8 cellular contexts compared by ENCODE assay signal in the genomic region with DNA sequence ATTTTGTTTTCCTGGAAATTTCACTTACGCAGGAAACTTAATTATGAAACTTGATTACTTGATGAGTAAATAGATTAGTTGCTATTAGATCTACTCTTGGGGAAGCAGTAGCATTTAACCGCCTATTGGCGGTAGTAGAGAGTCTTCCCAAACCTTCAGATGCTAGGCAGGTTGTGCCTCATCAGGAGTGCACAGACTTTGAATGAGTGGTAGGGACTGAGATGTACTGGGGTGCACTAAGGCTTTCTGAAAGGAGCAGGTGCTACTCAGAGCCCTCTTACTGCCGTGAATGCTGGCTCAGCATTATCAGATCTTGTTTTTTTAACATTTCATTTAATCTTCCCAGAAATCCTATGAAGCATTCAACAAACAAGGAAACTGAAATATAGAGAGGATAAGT. TPM values are rescaled to one million over a fixed set of nuclear protein-coding genes. Genes with fewer than 3 reads are reported as not detected.
DNase-seq lines count a peak whose midpoint lies in the region; ATAC-seq, FAIRE-seq and TF ChIP-seq lines count a peak whose summit lies in the region.

No MANE protein-coding gene starts in this region.

- H3K4me3 ChIP-seq in body of pancreas, result no peak overlapping the region
- H3K4me3 ChIP-seq in mucosa of descending colon, result no peak overlapping the region

- intact Hi-C loops in body of pancreas (cut with DNase I), result no loop called here
- intact Hi-C loops in mucosa of descending colon (cut with DNase I, micrococcal nuclease), result no loop called here

- FAIRE-seq in G401.6 (lab: Jason Lieb, UNC), result peak; percentile 73

- peak overlapping the region; percentile 32 to 88 (median 84) for H3K27ac ChIP-seq in body of pancreas

- no peak for TF ChIP-seq POLR2A in body of pancreas (IDR thresholded peaks at IDR 0.05)

- no peaks in the 10 kb centered on the region for H3K9me3 ChIP-seq in body of pancreas
- H3K9me3 ChIP-seq in mucosa of descending colon, result no peaks in the 10 kb centered on the region

- TF ChIP-seq CTCF in body of pancreas (IDR thresholded peaks at IDR 0.05) (peak in 6 of 7 experiments; percentile 23 to 52 (median 38)), mucosa of descending colon (IDR thresholded peaks at IDR 0.05) (peak; percentile 24)

- peaks cover 4 to 7% of the 10 kb centered on the region in 2 donors for H3K36me3 ChIP-seq in body of pancreas (replicated peaks in 1 of 2; ENCODE audit: insufficient read depth in 1 of 2, low read depth in 2 of 2)
- H3K36me3 ChIP-seq in mucosa of descending colon (ENCODE audit: low read depth), result peaks cover 1% of the 10 kb centered on the region

- ATAC-seq in body of pancreas (peak; percentile 10), mucosa of descending colon (peak; percentile 79)

- peak; percentile 66 for DNase-seq in ACHN
- peak; percentile 17 for DNase-seq in NCI-H1694 (lab: John Stamatoyannopoulos, UW)
- no peak for DNase-seq in body of pancreas
- DNase-seq in mucosa of descending colon, result no peak
- no peak for DNase-seq in G401 (ENCODE audit: low spot score)
- no peak for DNase-seq in middle frontal gyrus (ENCODE audit: extremely low spot score, low spot score)
- no peak for DNase-seq in ureter (ENCODE audit: low spot score)

- H3K27me3 ChIP-seq in body of pancreas, result no peaks in the 10 kb centered on the region

- in situ Hi-C loops in ACHN (cut with HindIII; ENCODE audit: low pct_ligation_motif_present, low pct_unique_long_range_greater_than_20kb, low sequenced_read_pairs) (no loop called here), G401 (cut with HindIII; ENCODE audit: low sequenced_read_pairs) (no loop called here)

- H3K4me1 ChIP-seq in body of pancreas (peaks cover 62% of the 10 kb centered on the region), mucosa of descending colon (ENCODE audit: low read depth) (no peaks in the 10 kb centered on the region)

- WGBS in body of pancreas, 2 donors, result 31 to 36% methylated on average over 4 of the region's 4 CpGs

RNA-seq across cellular contexts. Expression of a gene that starts 7.7 kb away (rescaled TPM):
- total RNA-seq in body of pancreas (10 to 100 TPM; 16.9 to 24.1 TPM), mucosa of descending colon (10 to 100 TPM; 20.6 to 29.5 (median 26.8) TPM), ureter (22.5 TPM)
- 34.3 and 42.3 TPM in 2 replicates for total RNA-seq in G401 (2014; rRNA removed; shearing (Covaris generic))

RNA-seq across cellular contexts. Expression of a gene that starts 7.8 kb away (rescaled TPM):
- total RNA-seq in body of pancreas (10 to 100 TPM in 1 of 2 donors, 1 to 10 TPM in 1; 2.3 to 11.2 TPM), mucosa of descending colon (10 to 100 TPM; 14.9 to 16.7 (median 16.3) TPM), ureter (15.8 TPM)
- 90.3 and 118 TPM in 2 replicates for total RNA-seq in G401 (2014; rRNA removed; shearing (Covaris generic))

RNA-seq across cellular contexts. Expression of a gene that starts 15.6 kb away (rescaled TPM):
- total RNA-seq in body of pancreas (10 to 100 TPM; 86.0 to 93.9 TPM), mucosa of descending colon (100 to 1,000 TPM; 117 to 140 (median 139) TPM), ureter (155 TPM)
- total RNA-seq in G401 (2014; rRNA removed; shearing (Covaris generic)), result 338 and 491 TPM in 2 replicates

RNA-seq across cellular contexts. Expression of a gene that starts 16.1 kb away (rescaled TPM):
- 100 to 1,000 TPM; 183 to 359 TPM for total RNA-seq in body of pancreas
- 100 to 1,000 TPM; 509 to 899 (median 865) TPM for total RNA-seq in mucosa of descending colon
- 487 and 568 TPM in 2 replicates for total RNA-seq in G401 (2014; rRNA removed; shearing (Covaris generic))
- total RNA-seq in ureter, result 321 TPM

RNA-seq across cellular contexts. Expression of a gene that starts 41.9 kb away (rescaled TPM):
- 100 to 1,000 TPM in 1 of 2 donors, 10 to 100 TPM in 1; 48.5 to 143 TPM for total RNA-seq in body of pancreas
- total RNA-seq in mucosa of descending colon, result 100 to 1,000 TPM; 309 to 343 (median 309) TPM
- 541 and 568 TPM in 2 replicates for total RNA-seq in G401 (2014; rRNA removed; shearing (Covaris generic))
- total RNA-seq in ureter, result 313 TPM

Comparison
In these comparisons a context has a peak if more than half of its experiments do, and no peak if none do; other contexts are left out.
1. DNase-seq: peak in ACHN (single experiment) and NCI-H1694 (single experiment); none in body of pancreas (0 of 4), mucosa of descending colon (0 of 3), G401 (single experiment), middle frontal gyrus (single experiment) and ureter (single experiment).